Comparison of ENCODE assay signal across 22 cellular contexts in genomic region chr16:27149986-27150385, GRCh38. TPM values are rescaled to one million over a fixed set of nuclear protein-coding genes. Genes with fewer than 3 reads are reported as not detected.
DNase-seq lines count a peak whose midpoint lies in the region; ATAC-seq and TF ChIP-seq lines count a peak whose summit lies in the region.
"Had no signal": no experiment of that assay in that cellular context is flagged by ENCODE, and none has a peak within 500 bp of the region (broad histone marks: within the 10 kb centered on the region; RNA-seq: fewer than 3 reads in every experiment).

No MANE protein-coding gene starts in this region.

- intact Hi-C loops in ascending aorta (cut with DNase I): no loop called here

- H3K4me3 ChIP-seq in ascending aorta: no peak overlapping the region
- H3K4me3 ChIP-seq: left lung had no signal

- no peaks in the 10 kb centered on the region for H3K9me3 Mint-ChIP-seq in stimulated activated effector memory CD8-positive, alpha-beta T cell treated with anti-CD3 and anti-CD28 coated beads, Interleukin-12 subunit alpha, Interleukin-12 subunit beta, amount 100 ng/mL, for 72 hours
- H3K9me3 Mint-ChIP-seq: activated naive CD4-positive, alpha-beta T cell treated with anti-CD3 and anti-CD28 coated beads, Interleukin-2, amount 50 U/mL, for 24 hours had no signal

- H3K27me3 ChIP-seq in ascending aorta: no peaks in the 10 kb centered on the region
- H3K27me3 ChIP-seq: left lung had no signal

- H3K4me1 ChIP-seq in ascending aorta: no peaks in the 10 kb centered on the region

- TF ChIP-seq CTCF in ascending aorta (IDR thresholded peaks at IDR 0.05): no peak

- no peak for DNase-seq in stimulated activated effector memory CD8-positive, alpha-beta T cell treated with anti-CD3 and anti-CD28 coated beads, Interleukin-12 subunit alpha, Interleukin-12 subunit beta, amount 100 ng/mL, for 72 hours (ENCODE audit: low spot score in 2 of 2)
- no peak for DNase-seq in stimulated activated CD4-positive, alpha-beta T cell treated with anti-CD3 and anti-CD28 coated beads, Interleukin-4, amount 100 ng/mL, for 4 hours
- no peak for DNase-seq in ascending aorta (ENCODE audit: low spot score in 2 of 2)
- no peak for DNase-seq in nucleus accumbens (lab: John Stamatoyannopoulos, UW)
- DNase-seq: activated CD4-positive, alpha-beta memory T cell treated with anti-CD3 and anti-CD28 coated beads, Interleukin-2, amount 10 ng/mL, durations not matched to agents 7 days and 5 days; activated T-cell treated with anti-CD3 and anti-CD28 coated beads, Interleukin-2, amount 50 U/mL, for 24 hours; head of caudate nucleus; left lung; midbrain; NCI-H146; NCI-H2227 treated with DMSO at 0.1 percent for 48 hours; NK-92 treated with Interleukin-12 subunit alpha and Interleukin-12 subunit beta, amount 100 ng/mL, for 24 hours; trophoblast cell had no signal

- H3K4me3 Mint-ChIP-seq in stimulated activated effector memory CD8-positive, alpha-beta T cell treated with anti-CD3 and anti-CD28 coated beads, Interleukin-12 subunit alpha, Interleukin-12 subunit beta, amount 100 ng/mL, for 72 hours: no peak overlapping the region
- H3K4me3 Mint-ChIP-seq: activated CD4-positive, alpha-beta memory T cell treated with anti-CD3 and anti-CD28 coated beads, Interleukin-2, amount 10 ng/mL, durations not matched to agents 7 days and 5 days; activated naive CD4-positive, alpha-beta T cell treated with anti-CD3 and anti-CD28 coated beads, Interleukin-2, amount 50 U/mL, for 24 hours; activated T-cell treated with anti-CD3 and anti-CD28 coated beads, Interleukin-2, amount 50 U/mL, for 24 hours; nephron; stimulated activated naive CD8-positive, alpha-beta T cell treated with anti-CD3 and anti-CD28 coated beads, Interleukin-15, Interleukin-2, amounts not matched to agents 100 ng/mL and 50 ng/mL, for 24 hours; WTC11 had no signal

- no peaks in the 10 kb centered on the region for H3K9me3 ChIP-seq in ascending aorta
- H3K9me3 ChIP-seq: left lung had no signal

- no peaks in the 10 kb centered on the region for H3K36me3 ChIP-seq in ascending aorta
- H3K36me3 ChIP-seq: left lung had no signal

- ATAC-seq in GM18519 (IDR thresholded peaks at IDR 0.05; ENCODE audit: low FRiP score, unreplicated experiment) (peak; percentile 84), GM19452 (IDR thresholded peaks at IDR 0.05; ENCODE audit: unreplicated experiment) (peak; percentile 92), HG03095 (IDR thresholded peaks at IDR 0.05; ENCODE audit: unreplicated experiment) (peak; percentile 68)
- peak; percentile 36 for ATAC-seq in stimulated activated effector memory CD8-positive, alpha-beta T cell treated with anti-CD3 and anti-CD28 coated beads, Interleukin-12 subunit alpha, Interleukin-12 subunit beta, amount 100 ng/mL, for 72 hours
- ATAC-seq: left lung, sciatic nerve, SK-N-SH treated with all-trans-retinoic acid at 6 μM for 48 hours, WTC11 had no signal

- H3K27ac ChIP-seq in ascending aorta: no peak overlapping the region
- H3K27ac ChIP-seq: left lung had no signal

- peaks cover 5% of the 10 kb centered on the region for H3K4me1 Mint-ChIP-seq in stimulated activated effector memory CD8-positive, alpha-beta T cell treated with anti-CD3 and anti-CD28 coated beads, Interleukin-12 subunit alpha, Interleukin-12 subunit beta, amount 100 ng/mL, for 72 hours
- H3K4me1 Mint-ChIP-seq: nephron had no signal

- H3K27ac Mint-ChIP-seq in stimulated activated effector memory CD8-positive, alpha-beta T cell treated with anti-CD3 and anti-CD28 coated beads, Interleukin-12 subunit alpha, Interleukin-12 subunit beta, amount 100 ng/mL, for 72 hours: no peak overlapping the region
- H3K27ac Mint-ChIP-seq: activated CD4-positive, alpha-beta memory T cell treated with anti-CD3 and anti-CD28 coated beads, Interleukin-2, amount 10 ng/mL, durations not matched to agents 7 days and 5 days; activated naive CD4-positive, alpha-beta T cell treated with anti-CD3 and anti-CD28 coated beads, Interleukin-2, amount 50 U/mL, for 24 hours; activated T-cell treated with anti-CD3 and anti-CD28 coated beads, Interleukin-2, amount 50 U/mL, for 24 hours; nephron; stimulated activated naive CD8-positive, alpha-beta T cell treated with anti-CD3 and anti-CD28 coated beads, Interleukin-15, Interleukin-2, amounts not matched to agents 100 ng/mL and 50 ng/mL, for 24 hours; WTC11 had no signal

- no peaks in the 10 kb centered on the region for H3K36me3 Mint-ChIP-seq in stimulated activated effector memory CD8-positive, alpha-beta T cell treated with anti-CD3 and anti-CD28 coated beads, Interleukin-12 subunit alpha, Interleukin-12 subunit beta, amount 100 ng/mL, for 72 hours
- H3K36me3 Mint-ChIP-seq: activated naive CD4-positive, alpha-beta T cell treated with anti-CD3 and anti-CD28 coated beads, Interleukin-2, amount 50 U/mL, for 24 hours; WTC11 had no signal

RNA-seq across cellular contexts. Expression of gene KDM8, which starts 53.3 kb away (rescaled TPM):
- 55.5 TPM for total RNA-seq in ascending aorta

Comparison
In these comparisons a context has a peak if more than half of its experiments do, and no peak if none do; other contexts are left out.
1. ATAC-seq: peak in every context shown above with its lines; median percentile 92 in GM19452; 84 in GM18519; 68 in HG03095; 36 in stimulated activated effector memory CD8-positive, alpha-beta T cell treated with anti-CD3 and anti-CD28 coated beads, Interleukin-12 subunit alpha, Interleukin-12 subunit beta, amount 100 ng/mL, for 72 hours.